ENCODE assay signal across 28 cellular contexts in the genomic region with DNA sequence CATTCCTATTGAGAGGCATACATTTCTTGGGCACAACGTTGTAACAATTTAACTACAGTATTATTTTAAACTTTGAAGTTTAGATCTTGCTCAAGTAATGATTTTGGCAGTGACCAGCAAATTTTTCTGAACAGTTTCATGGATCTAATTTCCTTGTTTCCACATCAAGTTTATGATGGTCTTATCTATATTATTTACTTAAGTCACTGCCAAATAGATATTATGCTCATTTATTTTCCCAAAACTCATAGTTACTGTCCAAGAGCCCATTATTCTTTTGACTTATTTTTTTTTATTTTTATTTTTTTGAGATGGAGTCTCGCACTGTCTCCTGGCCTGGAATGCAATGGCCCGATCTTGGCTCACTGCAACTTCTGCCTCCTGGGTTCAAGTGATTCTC.
"Had no signal": no experiment of that assay in that cellular context is flagged by ENCODE, and none has a peak within 500 bp of the region (broad histone marks: within the 10 kb centered on the region; RNA-seq: fewer than 3 reads in every experiment).

No MANE protein-coding gene starts in this region.

- H3K27me3 ChIP-seq: colonic mucosa, esophagus muscularis mucosa, esophagus squamous epithelium, foreskin keratinocyte, gastrocnemius medialis, gastroesophageal sphincter, heart left ventricle, heart right ventricle had no signal

- FAIRE-seq: colon, endometrium, endothelial cell of umbilical vein, frontal cortex had no signal

- H3K4me3 ChIP-seq: colonic mucosa, coronary artery, dorsolateral prefrontal cortex, esophagus muscularis mucosa, esophagus squamous epithelium, gastrocnemius medialis, gastroesophageal sphincter, heart left ventricle, heart right ventricle had no signal

- DNase-seq: colonic mucosa; cortex of kidney; dermis blood vessel endothelial cell; dorsolateral prefrontal cortex; effector CD4-positive, alpha-beta T cell; effector CD8-positive, alpha-beta T cell; effector memory CD4-positive, alpha-beta T cell; effector memory CD8-positive, alpha-beta T cell; endodermal cell; erythroblast; esophagus squamous epithelium; foreskin fibroblast; foreskin keratinocyte; foreskin melanocyte; gastrocnemius medialis; glutamatergic neuron; head of caudate nucleus; heart left ventricle; heart right ventricle had no signal

- H3K4me1 ChIP-seq: colonic mucosa, esophagus muscularis mucosa, foreskin keratinocyte, gastrocnemius medialis, gastroesophageal sphincter had no signal

- H3K9me3 ChIP-seq: colonic mucosa, esophagus muscularis mucosa, esophagus squamous epithelium, gastrocnemius medialis, gastroesophageal sphincter, heart left ventricle, heart right ventricle had no signal

- ATAC-seq: effector memory CD8-positive, alpha-beta T cell; esophagus mucosa; foreskin keratinocyte; gastrocnemius medialis; gastroesophageal sphincter; heart left ventricle; heart right ventricle had no signal

- H3K27ac ChIP-seq: colonic mucosa, coronary artery, dorsolateral prefrontal cortex, epithelial cell of prostate, esophagus muscularis mucosa, esophagus squamous epithelium, foreskin keratinocyte, gastrocnemius medialis, gastroesophageal sphincter, heart left ventricle, heart right ventricle had no signal

- H3K36me3 ChIP-seq: colonic mucosa, esophagus muscularis mucosa, esophagus squamous epithelium, gastrocnemius medialis, gastroesophageal sphincter, heart left ventricle, heart right ventricle had no signal
